In genomic region chr1:151624783-151625182, GRCh38 we compare ENCODE assay signal across 23 cellular contexts.
"Had no signal": no experiment of that assay in that cellular context is flagged by ENCODE, and none has a peak within 500 bp of the region (broad histone marks: within the 10 kb centered on the region; RNA-seq: fewer than 3 reads in every experiment).

No MANE protein-coding gene starts in this region.

- H3K36me3 ChIP-seq: pancreas, prostate gland, right lobe of liver, sigmoid colon, thoracic aorta, thyroid gland, upper lobe of left lung, vagina had no signal

- ATAC-seq: natural killer cell treated with Interleukin-12 subunit alpha and Interleukin-12 subunit beta and Interleukin-15 and Interleukin-18, amount 100 ng/mL, for 72 hours; pancreas; right cardiac atrium; right lobe of liver; stimulated activated effector memory CD8-positive, alpha-beta T cell treated with anti-CD3 and anti-CD28 coated beads, Interleukin-12 subunit alpha, Interleukin-12 subunit beta, amount 100 ng/mL, for 72 hours; stimulated activated naive B cell treated with anti-CD40 and anti-IgM and Interleukin-4, amounts not matched to agents 10 μg/mL and 1 μg/mL and 100 μg/mL, for 72 hours had no signal

- H3K27me3 ChIP-seq: neutrophil, pancreas, right lobe of liver, sigmoid colon, stomach, thyroid gland, tibial nerve, upper lobe of left lung, vagina had no signal

- H3K27ac ChIP-seq: neutrophil, pancreas, prostate gland, right lobe of liver, stomach, thoracic aorta, thyroid gland, tibial nerve, upper lobe of left lung, vagina had no signal

- DNase-seq: nephron progenitor cell; nucleus accumbens; pancreas; right cardiac atrium; right lobe of liver; sigmoid colon; small intestine; stimulated activated CD4-positive, alpha-beta T cell treated with anti-CD3 and anti-CD28 coated beads, Interleukin-15, amount 100 ng/mL, for 24 hours; stimulated activated CD4-positive, alpha-beta T cell treated with anti-CD3 and anti-CD28 coated beads, Interleukin-2, amount 100 ng/mL, for 24 hours; stimulated activated CD4-positive, alpha-beta T cell treated with anti-CD3 and anti-CD28 coated beads, Interleukin-2, amount 100 ng/mL, for 48 hours; stimulated activated CD4-positive, alpha-beta T cell treated with anti-CD3 and anti-CD28 coated beads, Interleukin-4, amount 100 ng/mL, for 24 hours; stimulated activated naive B cell treated with anti-CD40 and anti-IgM and Interleukin-4, amounts not matched to agents 10 μg/mL and 1 μg/mL and 100 μg/mL, for 72 hours; stimulated activated naive CD4-positive, alpha-beta T cell treated with Interleukin-2 at 50 U/mL for 16 hours; stomach; thyroid gland; upper lobe of left lung had no signal

- H3K9me3 ChIP-seq: neutrophil, pancreas, prostate gland, right lobe of liver, sigmoid colon, stomach, thoracic aorta, thyroid gland, tibial nerve, upper lobe of left lung, vagina had no signal

- H3K4me3 ChIP-seq: pancreas, prostate gland, right lobe of liver, sigmoid colon, stomach, thoracic aorta, thyroid gland, tibial nerve, upper lobe of left lung, vagina had no signal
